In the genomic region with DNA sequence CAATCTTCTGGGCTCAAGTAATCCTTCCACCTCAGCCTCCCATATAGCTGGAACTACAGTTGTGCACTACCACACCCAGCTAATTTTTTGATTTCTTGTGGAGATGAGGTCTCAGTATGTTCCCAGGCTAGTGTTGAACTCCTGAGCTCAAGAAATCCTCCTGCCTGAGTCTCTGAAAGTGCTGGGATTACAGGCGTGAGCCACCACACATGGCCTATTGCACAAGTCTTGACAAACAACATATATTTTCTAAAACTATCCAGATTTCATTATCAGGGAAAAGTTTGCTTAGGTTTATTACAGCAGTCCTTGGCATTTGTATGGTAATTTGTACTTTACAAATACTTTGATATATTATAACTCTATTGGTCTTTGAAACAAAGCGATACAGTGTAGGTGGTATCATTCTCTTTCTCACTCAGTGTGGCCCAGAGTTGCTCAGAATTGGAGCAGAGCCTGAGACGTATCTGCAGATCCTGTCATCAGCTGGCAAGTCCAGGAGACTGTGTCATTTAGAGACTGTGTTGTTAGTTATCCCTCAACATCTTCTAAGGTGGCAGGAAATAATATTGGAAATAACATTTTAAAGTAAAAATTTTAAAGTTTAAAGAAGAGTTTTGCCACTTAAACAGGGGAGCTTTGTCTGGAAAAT, we compare ENCODE assay signal across 16 cellular contexts.
"Had no signal": no experiment of that assay in that cellular context is flagged by ENCODE, and none has a peak within 500 bp of the region (broad histone marks: within the 10 kb centered on the region; RNA-seq: fewer than 3 reads in every experiment).

No MANE protein-coding gene starts in this region.

- H3K4me1 Mint-ChIP-seq: brain, immature natural killer cell, neural crest cell had no signal

- H3K4me1 ChIP-seq: lower lobe of right lung, prostate gland had no signal

- H3K27me3 Mint-ChIP-seq: activated naive CD4-positive, alpha-beta T cell treated with anti-CD3 and anti-CD28 coated beads, Interleukin-2, amount 50 U/mL, for 24 hours; brain had no signal

- H3K36me3 ChIP-seq: prostate gland, thoracic aorta had no signal

- H3K27ac Mint-ChIP-seq: brain, immature natural killer cell had no signal

- H3K4me3 ChIP-seq: lower lobe of right lung, prostate gland, thoracic aorta had no signal

- H3K9me3 Mint-ChIP-seq: activated naive CD4-positive, alpha-beta T cell treated with anti-CD3 and anti-CD28 coated beads, Interleukin-2, amount 50 U/mL, for 24 hours; brain; immature natural killer cell; neural crest cell had no signal

- H3K27ac ChIP-seq: lower lobe of right lung, prostate gland, thoracic aorta had no signal

- ATAC-seq: activated CD4-positive, CD25-positive, alpha-beta regulatory T cell treated with anti-CD3 and anti-CD28 coated beads, Interleukin-2, amount 50 U/mL, for 24 hours; lower lobe of right lung; sciatic nerve had no signal

- DNase-seq: activated CD4-positive, alpha-beta T cell treated with anti-CD3 and anti-CD28 coated beads, Interleukin-2, amount 50 U/mL, for 4 hours; activated effector memory CD4-positive, alpha-beta T cell treated with Interleukin-2 at 50 U/mL for 16 hours; effector memory CD4-positive, alpha-beta T cell; head of caudate nucleus; immature natural killer cell; left cardiac atrium; lower lobe of right lung; T-helper 1 cell; T1000 had no signal

- H3K9me3 ChIP-seq: lower lobe of right lung, prostate gland, thoracic aorta had no signal

- H3K4me3 Mint-ChIP-seq: activated naive CD4-positive, alpha-beta T cell treated with anti-CD3 and anti-CD28 coated beads, Interleukin-2, amount 50 U/mL, for 24 hours; brain; immature natural killer cell; neural crest cell had no signal
